Comparison of ENCODE assay signal across 1 cellular context in the genomic region with DNA sequence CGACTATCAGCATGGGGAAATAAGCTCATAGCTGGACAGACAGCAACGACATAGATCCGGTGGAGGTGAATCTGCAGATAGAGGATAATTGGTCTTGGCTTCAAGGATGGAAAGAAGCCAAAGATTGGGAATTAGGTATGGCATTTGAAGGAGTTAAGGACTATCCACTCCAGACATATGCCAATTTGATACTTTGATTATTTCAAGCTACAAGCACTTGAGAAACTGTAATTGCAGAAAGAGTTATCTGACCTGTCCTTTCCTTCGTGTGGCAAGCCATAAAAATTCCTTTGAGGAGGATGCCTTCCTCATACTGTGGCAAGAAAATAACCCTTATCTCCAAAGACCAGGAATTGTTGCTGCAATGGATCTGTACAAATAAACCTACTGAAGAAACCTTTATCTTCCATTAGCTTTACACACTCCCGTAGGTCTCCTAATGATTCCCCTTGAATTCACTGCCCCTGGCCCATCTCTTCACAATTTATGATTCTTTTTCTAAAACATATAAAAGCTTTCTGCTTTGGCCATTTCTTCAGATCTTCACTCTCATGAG.
A peak's percentile ranks its signal among the peaks of the same experiment; 100 is the strongest.
TF ChIP-seq lines count a peak whose summit lies in the region.

No MANE protein-coding gene starts in this region.

TF ChIP-seq in K562, 482 proteins besides CTCF, POLR2A, EP300 and RAD21 (continues in another document):
- TF ChIP-seq RFX7 (CRISPR knock-in tag; IDR thresholded peaks at IDR 0.05) (no peak), TRIM24 (IDR thresholded peaks at IDR 0.05) (0 out of 4 replicates have a peak, but pooled peaks of 1 of the 2 experiments have one; percentile 28), RBM15 (IDR thresholded peaks at IDR 0.05; ENCODE audit: insufficient read depth, low read length) (no peak), KDM1A (IDR thresholded peaks at IDR 0.05) (peak in 1 of 2 experiments; percentile 52; a peak in 2 of 4 replicates), BRD4 (IDR thresholded peaks at IDR 0.05) (no peak), STAT5A (IDR thresholded peaks at IDR 0.05; ENCODE audit: borderline replicate concordance, low read length) (0 out of 2 replicates have a peak, but pooled peaks have one; percentile 14), TCF7 (IDR thresholded peaks at IDR 0.05; ENCODE audit: borderline replicate concordance) (no peak), TCFL5 (CRISPR knock-in tag; conservative IDR thresholded peaks at IDR 0.05) (no peak), TEAD2 (tag; IDR thresholded peaks at IDR 0.05) (no peak), CAMTA2 (CRISPR knock-in tag; conservative IDR thresholded peaks at IDR 0.05) (no peak), ZNF75A (CRISPR knock-in tag; IDR thresholded peaks at IDR 0.05) (no peak), TEAD4 (IDR thresholded peaks at IDR 0.05; ENCODE audit: low read length) (peak; percentile 67), TEAD4 (CRISPR knock-in tag; IDR thresholded peaks at IDR 0.05; ENCODE audit: borderline replicate concordance) (no peak), HNRNPH1 (optimal IDR thresholded peaks at IDR 0.05; ENCODE audit: low read depth, low read length) (no peak), PHF8 (IDR thresholded peaks at IDR 0.05; ENCODE audit: borderline replicate concordance, low read length) (no peak), ELF1 (tag; IDR thresholded peaks at IDR 0.05) (no peak), MYC (IDR thresholded peaks at IDR 0.05; ENCODE audit: low read depth, low read length) (no peak), MYC (CRISPR knock-in tag; IDR thresholded peaks at IDR 0.05; ENCODE audit: borderline replicate concordance, low read depth) (no peak), CEBPG (CRISPR knock-in tag; IDR thresholded peaks at IDR 0.05) (no peak), CEBPG (tag; conservative IDR thresholded peaks at IDR 0.05 in 1 of 2, IDR thresholded peaks at IDR 0.05 in 1 of 2) (peak in 1 of 2 experiments; percentile 55; a peak in 1 of 4 replicates), KDM5B (IDR thresholded peaks at IDR 0.05; ENCODE audit: insufficient replicate concordance, low read depth, low read length) (no peak), NCOA1 (IDR thresholded peaks at IDR 0.05; ENCODE audit: low read depth) (no peak), ZNF184 (CRISPR knock-in tag; IDR thresholded peaks at IDR 0.05) (no peak), MAZ (CRISPR knock-in tag; conservative IDR thresholded peaks at IDR 0.05 in 1 of 2, IDR thresholded peaks at IDR 0.05 in 1 of 2) (no peak), ZBTB1 (CRISPR knock-in tag; IDR thresholded peaks at IDR 0.05; ENCODE audit: borderline replicate concordance, low read depth) (no peak)
- TF ChIP-seq, protein P1, sequence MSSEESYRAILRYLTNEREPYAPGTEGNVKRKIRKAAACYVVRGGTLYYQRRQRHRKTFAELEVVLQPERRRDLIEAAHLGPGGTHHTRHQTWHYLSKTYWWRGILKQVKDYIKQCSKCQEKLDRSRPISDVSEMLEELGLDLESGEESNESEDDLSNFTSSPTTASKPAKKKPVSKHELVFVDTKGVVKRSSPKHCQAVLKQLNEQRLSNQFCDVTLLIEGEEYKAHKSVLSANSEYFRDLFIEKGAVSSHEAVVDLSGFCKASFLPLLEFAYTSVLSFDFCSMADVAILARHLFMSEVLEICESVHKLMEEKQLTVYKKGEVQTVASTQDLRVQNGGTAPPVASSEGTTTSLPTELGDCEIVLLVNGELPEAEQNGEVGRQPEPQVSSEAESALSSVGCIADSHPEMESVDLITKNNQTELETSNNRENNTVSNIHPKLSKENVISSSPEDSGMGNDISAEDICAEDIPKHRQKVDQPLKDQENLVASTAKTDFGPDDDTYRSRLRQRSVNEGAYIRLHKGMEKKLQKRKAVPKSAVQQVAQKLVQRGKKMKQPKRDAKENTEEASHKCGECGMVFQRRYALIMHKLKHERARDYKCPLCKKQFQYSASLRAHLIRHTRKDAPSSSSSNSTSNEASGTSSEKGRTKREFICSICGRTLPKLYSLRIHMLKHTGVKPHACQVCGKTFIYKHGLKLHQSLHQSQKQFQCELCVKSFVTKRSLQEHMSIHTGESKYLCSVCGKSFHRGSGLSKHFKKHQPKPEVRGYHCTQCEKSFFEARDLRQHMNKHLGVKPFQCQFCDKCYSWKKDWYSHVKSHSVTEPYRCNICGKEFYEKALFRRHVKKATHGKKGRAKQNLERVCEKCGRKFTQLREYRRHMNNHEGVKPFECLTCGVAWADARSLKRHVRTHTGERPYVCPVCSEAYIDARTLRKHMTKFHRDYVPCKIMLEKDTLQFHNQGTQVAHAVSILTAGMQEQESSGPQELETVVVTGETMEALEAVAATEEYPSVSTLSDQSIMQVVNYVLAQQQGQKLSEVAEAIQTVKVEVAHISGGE (CRISPR knock-in tag; IDR thresholded peaks at IDR 0.05) = no peak
- TF ChIP-seq, protein P2, sequence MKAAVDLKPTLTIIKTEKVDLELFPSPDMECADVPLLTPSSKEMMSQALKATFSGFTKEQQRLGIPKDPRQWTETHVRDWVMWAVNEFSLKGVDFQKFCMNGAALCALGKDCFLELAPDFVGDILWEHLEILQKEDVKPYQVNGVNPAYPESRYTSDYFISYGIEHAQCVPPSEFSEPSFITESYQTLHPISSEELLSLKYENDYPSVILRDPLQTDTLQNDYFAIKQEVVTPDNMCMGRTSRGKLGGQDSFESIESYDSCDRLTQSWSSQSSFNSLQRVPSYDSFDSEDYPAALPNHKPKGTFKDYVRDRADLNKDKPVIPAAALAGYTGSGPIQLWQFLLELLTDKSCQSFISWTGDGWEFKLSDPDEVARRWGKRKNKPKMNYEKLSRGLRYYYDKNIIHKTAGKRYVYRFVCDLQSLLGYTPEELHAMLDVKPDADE (conservative IDR thresholded peaks at IDR 0.05; ENCODE audit: control insufficient read depth, low read depth, low read length) = no peak
- TF ChIP-seq, protein P3, sequence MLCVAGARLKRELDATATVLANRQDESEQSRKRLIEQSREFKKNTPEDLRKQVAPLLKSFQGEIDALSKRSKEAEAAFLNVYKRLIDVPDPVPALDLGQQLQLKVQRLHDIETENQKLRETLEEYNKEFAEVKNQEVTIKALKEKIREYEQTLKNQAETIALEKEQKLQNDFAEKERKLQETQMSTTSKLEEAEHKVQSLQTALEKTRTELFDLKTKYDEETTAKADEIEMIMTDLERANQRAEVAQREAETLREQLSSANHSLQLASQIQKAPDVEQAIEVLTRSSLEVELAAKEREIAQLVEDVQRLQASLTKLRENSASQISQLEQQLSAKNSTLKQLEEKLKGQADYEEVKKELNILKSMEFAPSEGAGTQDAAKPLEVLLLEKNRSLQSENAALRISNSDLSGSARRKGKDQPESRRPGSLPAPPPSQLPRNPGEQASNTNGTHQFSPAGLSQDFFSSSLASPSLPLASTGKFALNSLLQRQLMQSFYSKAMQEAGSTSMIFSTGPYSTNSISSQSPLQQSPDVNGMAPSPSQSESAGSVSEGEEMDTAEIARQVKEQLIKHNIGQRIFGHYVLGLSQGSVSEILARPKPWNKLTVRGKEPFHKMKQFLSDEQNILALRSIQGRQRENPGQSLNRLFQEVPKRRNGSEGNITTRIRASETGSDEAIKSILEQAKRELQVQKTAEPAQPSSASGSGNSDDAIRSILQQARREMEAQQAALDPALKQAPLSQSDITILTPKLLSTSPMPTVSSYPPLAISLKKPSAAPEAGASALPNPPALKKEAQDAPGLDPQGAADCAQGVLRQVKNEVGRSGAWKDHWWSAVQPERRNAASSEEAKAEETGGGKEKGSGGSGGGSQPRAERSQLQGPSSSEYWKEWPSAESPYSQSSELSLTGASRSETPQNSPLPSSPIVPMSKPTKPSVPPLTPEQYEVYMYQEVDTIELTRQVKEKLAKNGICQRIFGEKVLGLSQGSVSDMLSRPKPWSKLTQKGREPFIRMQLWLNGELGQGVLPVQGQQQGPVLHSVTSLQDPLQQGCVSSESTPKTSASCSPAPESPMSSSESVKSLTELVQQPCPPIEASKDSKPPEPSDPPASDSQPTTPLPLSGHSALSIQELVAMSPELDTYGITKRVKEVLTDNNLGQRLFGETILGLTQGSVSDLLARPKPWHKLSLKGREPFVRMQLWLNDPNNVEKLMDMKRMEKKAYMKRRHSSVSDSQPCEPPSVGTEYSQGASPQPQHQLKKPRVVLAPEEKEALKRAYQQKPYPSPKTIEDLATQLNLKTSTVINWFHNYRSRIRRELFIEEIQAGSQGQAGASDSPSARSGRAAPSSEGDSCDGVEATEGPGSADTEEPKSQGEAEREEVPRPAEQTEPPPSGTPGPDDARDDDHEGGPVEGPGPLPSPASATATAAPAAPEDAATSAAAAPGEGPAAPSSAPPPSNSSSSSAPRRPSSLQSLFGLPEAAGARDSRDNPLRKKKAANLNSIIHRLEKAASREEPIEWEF (CRISPR knock-in tag; IDR thresholded peaks at IDR 0.05) = no peak
- TF ChIP-seq, protein P4, sequence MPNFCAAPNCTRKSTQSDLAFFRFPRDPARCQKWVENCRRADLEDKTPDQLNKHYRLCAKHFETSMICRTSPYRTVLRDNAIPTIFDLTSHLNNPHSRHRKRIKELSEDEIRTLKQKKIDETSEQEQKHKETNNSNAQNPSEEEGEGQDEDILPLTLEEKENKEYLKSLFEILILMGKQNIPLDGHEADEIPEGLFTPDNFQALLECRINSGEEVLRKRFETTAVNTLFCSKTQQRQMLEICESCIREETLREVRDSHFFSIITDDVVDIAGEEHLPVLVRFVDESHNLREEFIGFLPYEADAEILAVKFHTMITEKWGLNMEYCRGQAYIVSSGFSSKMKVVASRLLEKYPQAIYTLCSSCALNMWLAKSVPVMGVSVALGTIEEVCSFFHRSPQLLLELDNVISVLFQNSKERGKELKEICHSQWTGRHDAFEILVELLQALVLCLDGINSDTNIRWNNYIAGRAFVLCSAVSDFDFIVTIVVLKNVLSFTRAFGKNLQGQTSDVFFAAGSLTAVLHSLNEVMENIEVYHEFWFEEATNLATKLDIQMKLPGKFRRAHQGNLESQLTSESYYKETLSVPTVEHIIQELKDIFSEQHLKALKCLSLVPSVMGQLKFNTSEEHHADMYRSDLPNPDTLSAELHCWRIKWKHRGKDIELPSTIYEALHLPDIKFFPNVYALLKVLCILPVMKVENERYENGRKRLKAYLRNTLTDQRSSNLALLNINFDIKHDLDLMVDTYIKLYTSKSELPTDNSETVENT (CRISPR knock-in tag; IDR thresholded peaks at IDR 0.05) = no peak
- TF ChIP-seq, protein P5, sequence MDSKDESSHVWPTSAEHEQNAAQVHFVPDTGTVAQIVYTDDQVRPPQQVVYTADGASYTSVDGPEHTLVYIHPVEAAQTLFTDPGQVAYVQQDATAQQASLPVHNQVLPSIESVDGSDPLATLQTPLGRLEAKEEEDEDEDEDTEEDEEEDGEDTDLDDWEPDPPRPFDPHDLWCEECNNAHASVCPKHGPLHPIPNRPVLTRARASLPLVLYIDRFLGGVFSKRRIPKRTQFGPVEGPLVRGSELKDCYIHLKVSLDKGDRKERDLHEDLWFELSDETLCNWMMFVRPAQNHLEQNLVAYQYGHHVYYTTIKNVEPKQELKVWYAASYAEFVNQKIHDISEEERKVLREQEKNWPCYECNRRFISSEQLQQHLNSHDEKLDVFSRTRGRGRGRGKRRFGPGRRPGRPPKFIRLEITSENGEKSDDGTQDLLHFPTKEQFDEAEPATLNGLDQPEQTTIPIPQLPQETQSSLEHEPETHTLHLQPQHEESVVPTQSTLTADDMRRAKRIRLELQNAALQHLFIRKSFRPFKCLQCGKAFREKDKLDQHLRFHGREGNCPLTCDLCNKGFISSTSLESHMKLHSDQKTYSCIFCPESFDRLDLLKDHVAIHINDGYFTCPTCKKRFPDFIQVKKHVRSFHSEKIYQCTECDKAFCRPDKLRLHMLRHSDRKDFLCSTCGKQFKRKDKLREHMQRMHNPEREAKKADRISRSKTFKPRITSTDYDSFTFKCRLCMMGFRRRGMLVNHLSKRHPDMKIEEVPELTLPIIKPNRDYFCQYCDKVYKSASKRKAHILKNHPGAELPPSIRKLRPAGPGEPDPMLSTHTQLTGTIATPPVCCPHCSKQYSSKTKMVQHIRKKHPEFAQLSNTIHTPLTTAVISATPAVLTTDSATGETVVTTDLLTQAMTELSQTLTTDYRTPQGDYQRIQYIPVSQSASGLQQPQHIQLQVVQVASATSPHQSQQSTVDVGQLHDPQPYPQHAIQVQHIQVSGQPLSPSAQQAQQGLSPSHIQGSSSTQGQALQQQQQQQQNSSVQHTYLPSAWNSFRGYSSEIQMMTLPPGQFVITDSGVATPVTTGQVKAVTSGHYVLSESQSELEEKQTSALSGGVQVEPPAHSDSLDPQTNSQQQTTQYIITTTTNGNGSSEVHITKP (IDR thresholded peaks at IDR 0.05; ENCODE audit: partially characterized antibody) = no peak
- TF ChIP-seq, protein P6, sequence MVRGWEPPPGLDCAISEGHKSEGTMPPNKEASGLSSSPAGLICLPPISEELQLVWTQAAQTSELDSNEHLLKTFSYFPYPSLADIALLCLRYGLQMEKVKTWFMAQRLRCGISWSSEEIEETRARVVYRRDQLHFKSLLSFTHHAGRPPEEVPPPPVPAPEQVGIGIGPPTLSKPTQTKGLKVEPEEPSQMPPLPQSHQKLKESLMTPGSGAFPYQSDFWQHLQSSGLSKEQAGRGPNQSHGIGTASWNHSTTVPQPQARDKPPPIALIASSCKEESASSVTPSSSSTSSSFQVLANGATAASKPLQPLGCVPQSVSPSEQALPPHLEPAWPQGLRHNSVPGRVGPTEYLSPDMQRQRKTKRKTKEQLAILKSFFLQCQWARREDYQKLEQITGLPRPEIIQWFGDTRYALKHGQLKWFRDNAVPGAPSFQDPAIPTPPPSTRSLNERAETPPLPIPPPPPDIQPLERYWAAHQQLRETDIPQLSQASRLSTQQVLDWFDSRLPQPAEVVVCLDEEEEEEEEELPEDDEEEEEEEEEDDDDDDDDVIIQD (CRISPR knock-in tag; IDR thresholded peaks at IDR 0.05) = no peak
- TF ChIP-seq, protein P7, sequence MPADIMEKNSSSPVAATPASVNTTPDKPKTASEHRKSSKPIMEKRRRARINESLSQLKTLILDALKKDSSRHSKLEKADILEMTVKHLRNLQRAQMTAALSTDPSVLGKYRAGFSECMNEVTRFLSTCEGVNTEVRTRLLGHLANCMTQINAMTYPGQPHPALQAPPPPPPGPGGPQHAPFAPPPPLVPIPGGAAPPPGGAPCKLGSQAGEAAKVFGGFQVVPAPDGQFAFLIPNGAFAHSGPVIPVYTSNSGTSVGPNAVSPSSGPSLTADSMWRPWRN (IDR thresholded peaks at IDR 0.05; ENCODE audit: low read depth) = 0 out of 2 replicates have a peak, but pooled peaks have one; percentile 27
